17 cellular contexts compared by ENCODE assay signal in genomic region chr2:68987051-68987503, GRCh38. TPM values are rescaled to one million over a fixed set of nuclear protein-coding genes. Genes with fewer than 3 reads are reported as not detected.
DNase-seq lines count a peak whose midpoint lies in the region; ATAC-seq and TF ChIP-seq lines count a peak whose summit lies in the region.
"Had no signal": no experiment of that assay in that cellular context is flagged by ENCODE, and none has a peak within 500 bp of the region (broad histone marks: within the 10 kb centered on the region; RNA-seq: fewer than 3 reads in every experiment).

No MANE protein-coding gene starts in this region.

- H2BK12ac ChIP-seq in mesenchymal stem cell (ENCODE audit: low read length in 2 of 2): no peak overlapping the region

- H3K27ac ChIP-seq in left ventricle myocardium inferior (replicated peaks): no peak overlapping the region
- H3K27ac ChIP-seq in mesenchymal stem cell (ENCODE audit: low read length, poor library complexity, severe bottlenecking): no peak overlapping the region
- H3K27ac ChIP-seq in transverse colon: no peak overlapping the region
- H3K27ac ChIP-seq: RWPE1 had no signal

- H3K4me3 ChIP-seq in left ventricle myocardium inferior (no peak overlapping the region), fibroblast of the aortic adventitia (ENCODE audit: low read depth, low read length) (no peak overlapping the region), mesenchymal stem cell (ENCODE audit: insufficient read depth in 1 of 2, low read depth in 1 of 2, low read length in 2 of 2) (no peak overlapping the region), transverse colon (no peak overlapping the region)
- H3K4me3 ChIP-seq: GM12878 had no signal

- H3K4me1 ChIP-seq in left ventricle myocardium inferior: peaks cover 10% of the 10 kb centered on the region
- no peaks in the 10 kb centered on the region for H3K4me1 ChIP-seq in mesenchymal stem cell (ENCODE audit: control insufficient read depth, insufficient read depth, low read depth, low read length)
- H3K4me1 ChIP-seq in transverse colon: no peaks in the 10 kb centered on the region

- no peaks in the 10 kb centered on the region for H3K9me3 Mint-ChIP-seq in activated CD4-positive, alpha-beta memory T cell treated with anti-CD3 and anti-CD28 coated beads, Interleukin-2, amount 10 ng/mL, durations not matched to agents 7 days and 5 days

- 94% methylated on average over 4 of the region's 5 CpGs for WGBS in mesenchymal stem cell
- WGBS in transverse colon (ENCODE audit: low coverage in 1 of 2), 2 donors: 88 to 89% methylated on average over 1 to 5 of the region's 5 CpGs

- H3K36me3 ChIP-seq in left ventricle myocardium inferior (no peaks in the 10 kb centered on the region), mesenchymal stem cell (ENCODE audit: control insufficient read depth in 1 of 2, insufficient read depth in 2 of 2, low read depth in 1 of 2, low read length in 2 of 2) (no peaks in the 10 kb centered on the region), transverse colon (no peaks in the 10 kb centered on the region)

- H3K4me3 Mint-ChIP-seq in activated CD4-positive, alpha-beta memory T cell treated with anti-CD3 and anti-CD28 coated beads, Interleukin-2, amount 10 ng/mL, durations not matched to agents 7 days and 5 days: no peak overlapping the region

- intact Hi-C loops in Right ventricle myocardium superior (cut with DNase I): no loop called here
- intact Hi-C loops in left ventricle myocardium inferior (cut with micrococcal nuclease): no loop called here
- intact Hi-C loops in transverse colon (cut with DNase I; ENCODE audit: low total_unique reads): no loop called here

- no peak for TF ChIP-seq POLR2A in transverse colon (IDR thresholded peaks at IDR 0.05)

- H3K27me3 ChIP-seq in left ventricle myocardium inferior (ENCODE audit: low read depth): peaks cover 10% of the 10 kb centered on the region
- peaks cover 0 to 4% of the 10 kb centered on the region in 2 experiments for H3K27me3 ChIP-seq in mesenchymal stem cell (ENCODE audit: control insufficient read depth in 1 of 2, insufficient read depth in 1 of 2, low read length in 2 of 2)
- no peaks in the 10 kb centered on the region for H3K27me3 ChIP-seq in transverse colon

- no peak overlapping the region for H3K27ac Mint-ChIP-seq in activated CD4-positive, alpha-beta memory T cell treated with anti-CD3 and anti-CD28 coated beads, Interleukin-2, amount 10 ng/mL, durations not matched to agents 7 days and 5 days

- peak; percentile 89 for ATAC-seq in Right ventricle myocardium superior (ENCODE audit: poor library complexity)
- ATAC-seq: GM12878 had no signal

- H2AK5ac ChIP-seq in mesenchymal stem cell (ENCODE audit: low read length, severe bottlenecking): no peak overlapping the region

- no peak overlapping the region for H3K4me2 ChIP-seq in mesenchymal stem cell (ENCODE audit: low read length, poor library complexity, severe bottlenecking)

- H3K14ac ChIP-seq in mesenchymal stem cell (ENCODE audit: low read length in 2 of 2): no peak overlapping the region

- TF ChIP-seq CTCF in left ventricle myocardium inferior (IDR thresholded peaks at IDR 0.05; ENCODE audit: borderline replicate concordance) (no peak), fibroblast of the aortic adventitia (IDR thresholded peaks at IDR 0.05; ENCODE audit: insufficient read depth, low read length) (no peak), transverse colon (IDR thresholded peaks at IDR 0.05) (no peak)

- in situ Hi-C loops in transverse colon (cut with MboI; ENCODE audit: low pct_ligation_motif_present in 1 of 4, low pct_unique_long_range_greater_than_20kb in 1 of 4, low sequenced_read_pairs in 3 of 4): no loop called here

- POLR2A ChIA-PET in activated CD4-positive, alpha-beta memory T cell treated with anti-CD3 and anti-CD28 coated beads, Interleukin-2, amount 10 ng/mL, durations not matched to agents 7 days and 5 days (lab: Charles Lee): no interaction called here

- no peaks in the 10 kb centered on the region for H3K79me1 ChIP-seq in mesenchymal stem cell (replicated peaks; ENCODE audit: low read length, poor library complexity, severe bottlenecking)

- TF ChIP-seq EP300 in transverse colon (IDR thresholded peaks at IDR 0.05; ENCODE audit: low read depth): no peak

- no peak overlapping the region for H3K23ac ChIP-seq in mesenchymal stem cell (ENCODE audit: low read length in 2 of 2)

- no peaks in the 10 kb centered on the region for H3K36me3 Mint-ChIP-seq in activated CD4-positive, alpha-beta memory T cell treated with anti-CD3 and anti-CD28 coated beads, Interleukin-2, amount 10 ng/mL, durations not matched to agents 7 days and 5 days (ENCODE audit: low read depth)

- no peak overlapping the region for H2BK15ac ChIP-seq in mesenchymal stem cell (ENCODE audit: low read depth, poor library complexity, severe bottlenecking)

- no peak overlapping the region for H2AFZ ChIP-seq in mesenchymal stem cell (ENCODE audit: low read depth, low read length)

- H2BK120ac ChIP-seq in mesenchymal stem cell (ENCODE audit: low read depth, low read length): no peak overlapping the region

- H3K9ac ChIP-seq in mesenchymal stem cell (ENCODE audit: low read length): no peak overlapping the region

- H3K27me3 Mint-ChIP-seq in activated CD4-positive, alpha-beta memory T cell treated with anti-CD3 and anti-CD28 coated beads, Interleukin-2, amount 10 ng/mL, durations not matched to agents 7 days and 5 days: peaks cover 22% of the 10 kb centered on the region

- DNase-seq in Right ventricle myocardium superior: peak; percentile 50
- DNase-seq in left ventricle myocardium inferior: no peak
- peak; percentile 35 for DNase-seq in fibroblast of the aortic adventitia (ENCODE audit: low read depth)
- DNase-seq in mesenchymal stem cell: no peak
- no peak for DNase-seq in Kasumi-1 (lab: John Stamatoyannopoulos, UW)
- DNase-seq in NOMO-1 treated with DMSO at 0.1 percent for 48 hours (lab: John Stamatoyannopoulos, UW; ENCODE audit: unreplicated experiment): no peak
- DNase-seq in activated CD4-positive, alpha-beta memory T cell treated with anti-CD3 and anti-CD28 coated beads, Interleukin-2, amount 10 ng/mL, durations not matched to agents 7 days and 5 days: no peak
- DNase-seq in transverse colon: no peak
- DNase-seq: NCI-H1048, NCI-H2107, NCI-H345, NCI-H526 treated with DMSO at 0.1 percent for 48 hours had no signal

- no peaks in the 10 kb centered on the region for H3K4me1 Mint-ChIP-seq in activated CD4-positive, alpha-beta memory T cell treated with anti-CD3 and anti-CD28 coated beads, Interleukin-2, amount 10 ng/mL, durations not matched to agents 7 days and 5 days

- H4K8ac ChIP-seq in mesenchymal stem cell (ENCODE audit: low read length): no peak overlapping the region

- CTCF ChIA-PET in activated CD4-positive, alpha-beta memory T cell treated with anti-CD3 and anti-CD28 coated beads, Interleukin-2, amount 10 ng/mL, durations not matched to agents 7 days and 5 days (lab: Charles Lee): no interaction called here

- no peak overlapping the region for H2BK5ac ChIP-seq in mesenchymal stem cell (ENCODE audit: low read depth, low read length, poor library complexity, severe bottlenecking)

- H4K91ac ChIP-seq in mesenchymal stem cell (ENCODE audit: low read length): peak overlapping the region; percentile 39

- no peak overlapping the region for H3K18ac ChIP-seq in mesenchymal stem cell (ENCODE audit: low read depth in 1 of 2, low read length in 2 of 2)

- H3K4ac ChIP-seq in mesenchymal stem cell (ENCODE audit: low read depth in 1 of 2, low read length in 2 of 2): no peak overlapping the region

- H3K9me3 ChIP-seq in left ventricle myocardium inferior (replicated peaks) (no peaks in the 10 kb centered on the region), mesenchymal stem cell (ENCODE audit: control insufficient read depth, low read length) (no peaks in the 10 kb centered on the region), transverse colon (no peaks in the 10 kb centered on the region)

RNA-seq across cellular contexts. Expression of gene GKN1, which starts 12.6 kb away (rescaled TPM):
- total RNA-seq in Right ventricle myocardium superior: not detected
- total RNA-seq in left ventricle myocardium inferior: not detected
- not detected in 2 replicates for total RNA-seq in fibroblast of the aortic adventitia (ENCODE audit: low replicate concordance)
- polyA plus RNA-seq in mesenchymal stem cell (2013, experiment 1 of 2): not detected
- polyA plus RNA-seq in mesenchymal stem cell (2013, experiment 2 of 2): not detected
- total RNA-seq in activated CD4-positive, alpha-beta memory T cell treated with anti-CD3 and anti-CD28 coated beads, Interleukin-2, amount 10 ng/mL, durations not matched to agents 7 days and 5 days: not detected
- total RNA-seq in transverse colon: not detected
- total RNA-seq: A172, GM12878, HT1080, SK-MEL-5 had no signal
- polyA plus RNA-seq: GM12878 had no signal

RNA-seq across cellular contexts. Expression of gene ANTXR1, which starts 25.9 kb away (rescaled TPM):
- total RNA-seq in Right ventricle myocardium superior: 31.2 TPM
- total RNA-seq in left ventricle myocardium inferior: 23.3 TPM
- total RNA-seq in fibroblast of the aortic adventitia (ENCODE audit: low replicate concordance): 31.5 and 61.5 TPM in 2 replicates
- 385 TPM for polyA plus RNA-seq in mesenchymal stem cell (2013, experiment 1 of 2)
- polyA plus RNA-seq in mesenchymal stem cell (2013, experiment 2 of 2): 385 TPM
- total RNA-seq in activated CD4-positive, alpha-beta memory T cell treated with anti-CD3 and anti-CD28 coated beads, Interleukin-2, amount 10 ng/mL, durations not matched to agents 7 days and 5 days: not detected
- total RNA-seq in transverse colon: 100 to 1,000 TPM in 1 of 4 donors, 10 to 100 TPM in 1, 1 to 10 TPM in 2; 7.1 to 101 (median 15.8) TPM

RNA-seq across cellular contexts. Expression of gene GKN2, which starts 34.4 kb away (rescaled TPM):
- total RNA-seq in Right ventricle myocardium superior: not detected
- not detected for total RNA-seq in left ventricle myocardium inferior
- total RNA-seq in fibroblast of the aortic adventitia (ENCODE audit: low replicate concordance): not detected in 2 replicates
- not detected for polyA plus RNA-seq in mesenchymal stem cell (2013, experiment 1 of 2)
- not detected for polyA plus RNA-seq in mesenchymal stem cell (2013, experiment 2 of 2)
- total RNA-seq in activated CD4-positive, alpha-beta memory T cell treated with anti-CD3 and anti-CD28 coated beads, Interleukin-2, amount 10 ng/mL, durations not matched to agents 7 days and 5 days: not detected
- total RNA-seq in transverse colon: not detected
- total RNA-seq: GM12878, HT1080, SK-MEL-5 had no signal
- polyA plus RNA-seq: GM12878 had no signal

Comparison
In these comparisons a context has a peak if more than half of its experiments do, and no peak if none do; other contexts are left out.
1. DNase-seq: peak in Right ventricle myocardium superior (single experiment) and fibroblast of the aortic adventitia (single experiment); none in left ventricle myocardium inferior (single experiment), mesenchymal stem cell (single experiment), Kasumi-1 (0 of 2), NOMO-1 treated with DMSO at 0.1 percent for 48 hours (single experiment), activated CD4-positive, alpha-beta memory T cell treated with anti-CD3 and anti-CD28 coated beads, Interleukin-2, amount 10 ng/mL, durations not matched to agents 7 days and 5 days (single experiment) and transverse colon (single experiment).
2. RNA of gene ANTXR1, which starts 25.9 kb away (total RNA-seq): 31.5 to 61.5 TPM in fibroblast of the aortic adventitia, 31.2 TPM in Right ventricle myocardium superior (single experiment), 23.3 TPM in left ventricle myocardium inferior (single experiment) and 7.1 to 101 TPM in transverse colon; not detected in activated CD4-positive, alpha-beta memory T cell treated with anti-CD3 and anti-CD28 coated beads, Interleukin-2, amount 10 ng/mL, durations not matched to agents 7 days and 5 days; every median in the first group is over 4 times any median in the second.